ENCODE assay signal across 8 cellular contexts in the genomic region with DNA sequence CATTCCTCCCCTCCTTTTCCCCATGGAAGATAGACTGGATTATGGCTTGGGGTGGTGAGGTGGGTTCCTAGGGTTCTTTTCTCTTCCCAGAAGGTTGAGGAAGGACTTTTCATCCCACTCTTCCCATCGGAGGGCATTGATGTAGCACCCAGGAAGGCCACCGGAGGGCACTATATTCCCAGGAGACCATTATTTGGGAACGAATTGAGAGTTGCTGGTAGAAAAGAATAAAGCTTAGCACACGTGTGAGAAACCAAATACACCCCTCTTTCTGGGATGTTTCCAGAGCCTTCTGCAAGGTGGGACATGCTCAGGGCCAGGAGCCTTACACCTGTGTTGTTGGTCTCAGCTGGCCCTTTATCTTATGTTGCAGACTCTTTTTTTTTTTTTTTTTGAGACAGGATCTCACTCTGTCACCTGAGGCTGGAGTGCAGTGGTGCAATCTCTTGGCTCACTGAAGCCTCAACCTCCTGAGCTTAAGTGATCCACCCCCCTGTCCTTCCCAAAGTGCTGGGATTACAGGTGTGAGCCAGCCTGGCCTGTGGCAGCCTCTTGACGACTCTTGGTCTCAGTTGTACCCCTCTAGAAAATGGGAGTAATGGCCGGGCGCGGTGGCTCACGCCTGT. TPM values are rescaled to one million over a fixed set of nuclear protein-coding genes. Genes with fewer than 3 reads are reported as not detected.
DNase-seq lines count a peak whose midpoint lies in the region; ATAC-seq and TF ChIP-seq lines count a peak whose summit lies in the region.

No MANE protein-coding gene starts in this region.

- H3K36me3 Mint-ChIP-seq in activated T-cell treated with anti-CD3 and anti-CD28 coated beads, Interleukin-2, amount 50 U/mL, for 72 hours (ENCODE audit: insufficient read depth in 2 of 2) = no peaks in the 10 kb centered on the region
- H3K36me3 Mint-ChIP-seq in activated T-cell treated with anti-CD3 and anti-CD28 coated beads, Interleukin-2, amount 50 U/mL, for 24 hours (ENCODE audit: low read depth) = no peaks in the 10 kb centered on the region

- H3K4me3 Mint-ChIP-seq in activated T-cell treated with anti-CD3 and anti-CD28 coated beads, Interleukin-2, amount 50 U/mL, for 72 hours = no peak overlapping the region
- H3K4me3 Mint-ChIP-seq in activated T-cell treated with anti-CD3 and anti-CD28 coated beads, Interleukin-2, amount 50 U/mL, for 24 hours = no peak overlapping the region

- peak; percentile 29 to 37 for DNase-seq in activated T-cell treated with anti-CD3 and anti-CD28 coated beads, Interleukin-2, amount 50 U/mL, for 72 hours
- no peak for DNase-seq in activated T-cell treated with anti-CD3 and anti-CD28 coated beads, Interleukin-2, amount 50 U/mL, for 24 hours
- DNase-seq in MV-4-11 (lab: John Stamatoyannopoulos, UW) (peak; percentile 46), erythroblast (lab: John Stamatoyannopoulos, UW) (peak; percentile 35 to 59), middle frontal gyrus (ENCODE audit: extremely low spot score, low spot score) (peak; percentile 31)

- ATAC-seq in activated T-cell treated with anti-CD3 and anti-CD28 coated beads, Interleukin-2, amount 50 U/mL, for 72 hours (replicated peaks in 1 of 2) = peak in 1 of 2 donors; percentile 20
- ATAC-seq in SK-N-SH treated with all-trans-retinoic acid at 6 μM for 48 hours (peak; percentile 90), GM18861 (IDR thresholded peaks at IDR 0.05; ENCODE audit: unreplicated experiment) (no peak), HG03521 (IDR thresholded peaks at IDR 0.05; ENCODE audit: unreplicated experiment) (no peak)

- H3K27ac Mint-ChIP-seq in activated T-cell treated with anti-CD3 and anti-CD28 coated beads, Interleukin-2, amount 50 U/mL, for 72 hours = no peak overlapping the region
- H3K27ac Mint-ChIP-seq in activated T-cell treated with anti-CD3 and anti-CD28 coated beads, Interleukin-2, amount 50 U/mL, for 24 hours = no peak overlapping the region

- H3K27me3 Mint-ChIP-seq in activated T-cell treated with anti-CD3 and anti-CD28 coated beads, Interleukin-2, amount 50 U/mL, for 72 hours (ENCODE audit: low read depth) = no peaks in the 10 kb centered on the region
- H3K27me3 Mint-ChIP-seq in activated T-cell treated with anti-CD3 and anti-CD28 coated beads, Interleukin-2, amount 50 U/mL, for 24 hours = no peaks in the 10 kb centered on the region

- no peaks in the 10 kb centered on the region for H3K4me1 Mint-ChIP-seq in activated T-cell treated with anti-CD3 and anti-CD28 coated beads, Interleukin-2, amount 50 U/mL, for 72 hours (ENCODE audit: low read depth)
- no peaks in the 10 kb centered on the region for H3K4me1 Mint-ChIP-seq in activated T-cell treated with anti-CD3 and anti-CD28 coated beads, Interleukin-2, amount 50 U/mL, for 24 hours (ENCODE audit: low read depth)

- H3K9me3 Mint-ChIP-seq in activated T-cell treated with anti-CD3 and anti-CD28 coated beads, Interleukin-2, amount 50 U/mL, for 72 hours = no peaks in the 10 kb centered on the region
- no peaks in the 10 kb centered on the region for H3K9me3 Mint-ChIP-seq in activated T-cell treated with anti-CD3 and anti-CD28 coated beads, Interleukin-2, amount 50 U/mL, for 24 hours

- no peak for TF ChIP-seq POLR2A in erythroblast (IDR thresholded peaks at IDR 0.05; ENCODE audit: low read length)

TF ChIP-seq in SK-N-SH treated with all-trans-retinoic acid at 6 μM for 48 hours, 23 proteins besides CTCF, POLR2A, EP300 and RAD21:
- TF ChIP-seq PPARA (CRISPR knock-in tag; IDR thresholded peaks at IDR 0.05; ENCODE audit: borderline replicate concordance) (no peak), ESRRG (CRISPR knock-in tag; IDR thresholded peaks at IDR 0.05) (no peak), TOX (CRISPR knock-in tag; IDR thresholded peaks at IDR 0.05; ENCODE audit: borderline replicate concordance) (no peak), ZNF8 (CRISPR knock-in tag; IDR thresholded peaks at IDR 0.05) (no peak), ZNF70 (CRISPR knock-in tag; IDR thresholded peaks at IDR 0.05) (no peak), ISL1 (CRISPR knock-in tag; IDR thresholded peaks at IDR 0.05) (no peak), TCF4 (CRISPR knock-in tag; IDR thresholded peaks at IDR 0.05; ENCODE audit: borderline replicate concordance) (no peak), SNAI2 (CRISPR knock-in tag; IDR thresholded peaks at IDR 0.05) (no peak), GLIS3 (CRISPR knock-in tag; IDR thresholded peaks at IDR 0.05) (no peak), RARB (CRISPR knock-in tag; IDR thresholded peaks at IDR 0.05) (no peak), POU6F1 (CRISPR knock-in tag; IDR thresholded peaks at IDR 0.05; ENCODE audit: borderline replicate concordance, low read depth) (no peak)
- TF ChIP-seq, protein P1, sequence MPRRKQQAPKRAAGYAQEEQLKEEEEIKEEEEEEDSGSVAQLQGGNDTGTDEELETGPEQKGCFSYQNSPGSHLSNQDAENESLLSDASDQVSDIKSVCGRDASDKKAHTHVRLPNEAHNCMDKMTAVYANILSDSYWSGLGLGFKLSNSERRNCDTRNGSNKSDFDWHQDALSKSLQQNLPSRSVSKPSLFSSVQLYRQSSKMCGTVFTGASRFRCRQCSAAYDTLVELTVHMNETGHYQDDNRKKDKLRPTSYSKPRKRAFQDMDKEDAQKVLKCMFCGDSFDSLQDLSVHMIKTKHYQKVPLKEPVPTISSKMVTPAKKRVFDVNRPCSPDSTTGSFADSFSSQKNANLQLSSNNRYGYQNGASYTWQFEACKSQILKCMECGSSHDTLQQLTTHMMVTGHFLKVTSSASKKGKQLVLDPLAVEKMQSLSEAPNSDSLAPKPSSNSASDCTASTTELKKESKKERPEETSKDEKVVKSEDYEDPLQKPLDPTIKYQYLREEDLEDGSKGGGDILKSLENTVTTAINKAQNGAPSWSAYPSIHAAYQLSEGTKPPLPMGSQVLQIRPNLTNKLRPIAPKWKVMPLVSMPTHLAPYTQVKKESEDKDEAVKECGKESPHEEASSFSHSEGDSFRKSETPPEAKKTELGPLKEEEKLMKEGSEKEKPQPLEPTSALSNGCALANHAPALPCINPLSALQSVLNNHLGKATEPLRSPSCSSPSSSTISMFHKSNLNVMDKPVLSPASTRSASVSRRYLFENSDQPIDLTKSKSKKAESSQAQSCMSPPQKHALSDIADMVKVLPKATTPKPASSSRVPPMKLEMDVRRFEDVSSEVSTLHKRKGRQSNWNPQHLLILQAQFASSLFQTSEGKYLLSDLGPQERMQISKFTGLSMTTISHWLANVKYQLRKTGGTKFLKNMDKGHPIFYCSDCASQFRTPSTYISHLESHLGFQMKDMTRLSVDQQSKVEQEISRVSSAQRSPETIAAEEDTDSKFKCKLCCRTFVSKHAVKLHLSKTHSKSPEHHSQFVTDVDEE (CRISPR knock-in tag; IDR thresholded peaks at IDR 0.05) = no peak

RNA-seq across cellular contexts. Expression of gene CDC25A, which starts 6.3 kb away (rescaled TPM):
- total RNA-seq in activated T-cell treated with anti-CD3 and anti-CD28 coated beads, Interleukin-2, amount 50 U/mL, for 72 hours = 10 to 100 TPM; 27.8 to 31.6 TPM

RNA-seq across cellular contexts. Expression of gene CAMP, which starts 28.7 kb away (rescaled TPM):
- total RNA-seq in activated T-cell treated with anti-CD3 and anti-CD28 coated beads, Interleukin-2, amount 50 U/mL, for 72 hours = not detected

RNA-seq across cellular contexts. Expression of gene ZNF589, which starts 46.3 kb away (rescaled TPM):
- 10 to 100 TPM; 26.0 to 39.7 TPM for total RNA-seq in activated T-cell treated with anti-CD3 and anti-CD28 coated beads, Interleukin-2, amount 50 U/mL, for 72 hours
